ENCODE assay signal across 1 cellular context in the genomic region with DNA sequence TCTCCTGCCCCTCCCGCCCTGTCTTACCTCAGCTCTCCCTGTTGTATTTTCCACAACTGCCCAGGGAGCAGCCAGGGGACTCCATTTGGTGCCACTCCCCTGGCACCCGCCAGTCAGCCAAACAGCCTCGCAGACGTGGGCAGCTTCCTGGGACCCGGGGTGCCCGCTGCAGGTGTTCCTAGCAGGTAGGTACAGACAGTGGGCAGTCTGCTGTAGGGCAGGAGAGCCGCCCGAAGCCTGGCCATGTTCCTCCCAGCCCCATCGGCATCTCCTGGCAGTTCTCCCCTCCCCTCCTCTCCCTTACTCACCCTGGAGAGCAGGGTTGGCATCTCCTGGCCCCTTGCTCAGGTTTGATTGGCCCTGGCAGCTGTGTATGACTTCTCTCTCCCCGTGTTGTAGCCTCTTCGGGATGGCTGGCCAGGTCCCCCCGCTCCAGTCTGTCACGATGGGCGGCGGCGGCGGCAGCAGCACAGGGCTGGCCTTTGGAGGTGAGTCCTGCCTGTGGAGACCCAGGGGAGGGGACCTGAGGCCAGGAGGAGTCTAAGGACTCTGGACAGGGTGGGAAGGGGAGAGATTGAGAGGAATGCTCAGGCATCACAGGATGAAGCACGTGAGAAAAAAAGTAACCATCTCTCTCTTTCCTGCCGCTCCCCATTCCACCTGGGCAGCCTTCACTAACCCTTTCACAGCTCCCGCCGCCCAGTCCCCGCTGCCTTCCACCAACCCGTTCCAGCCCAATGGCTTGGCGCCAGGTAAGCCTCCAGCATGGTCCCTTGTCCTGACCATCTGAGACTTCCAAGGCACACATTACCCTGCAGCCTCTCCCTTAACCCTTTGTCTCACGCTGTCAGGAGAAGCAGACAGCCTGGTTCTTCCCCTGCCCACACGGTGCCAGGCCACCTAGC.
TF ChIP-seq lines count a peak whose summit lies in the region.

No MANE protein-coding gene starts in this region.

TF ChIP-seq in HepG2, 621 proteins besides CTCF, POLR2A, EP300 and RAD21 (continues in another document):
- TF ChIP-seq CREB1 (IDR thresholded peaks at IDR 0.05), result no peak
- TF ChIP-seq CREB1 (CRISPR knock-in tag; IDR thresholded peaks at IDR 0.05), result no peak
- TF ChIP-seq RAD51 (IDR thresholded peaks at IDR 0.05; ENCODE audit: borderline replicate concordance), result no peak
- TF ChIP-seq ZNF530 (CRISPR knock-in tag; IDR thresholded peaks at IDR 0.05; ENCODE audit: low read depth), result no peak
- peak; percentile 46; the same call in 1 of the 2 replicates for TF ChIP-seq SSRP1 (CRISPR knock-in tag; IDR thresholded peaks at IDR 0.05)
- TF ChIP-seq STAG1 (CRISPR knock-in tag; IDR thresholded peaks at IDR 0.05), result no peak
- no peak for TF ChIP-seq TBX2 (CRISPR knock-in tag; IDR thresholded peaks at IDR 0.05; ENCODE audit: borderline replicate concordance)
- TF ChIP-seq ZKSCAN1 (IDR thresholded peaks at IDR 0.05; ENCODE audit: low read length), result no peak
- no peak for TF ChIP-seq ZNF543 (CRISPR knock-in tag; IDR thresholded peaks at IDR 0.05)
- TF ChIP-seq, protein P1, sequence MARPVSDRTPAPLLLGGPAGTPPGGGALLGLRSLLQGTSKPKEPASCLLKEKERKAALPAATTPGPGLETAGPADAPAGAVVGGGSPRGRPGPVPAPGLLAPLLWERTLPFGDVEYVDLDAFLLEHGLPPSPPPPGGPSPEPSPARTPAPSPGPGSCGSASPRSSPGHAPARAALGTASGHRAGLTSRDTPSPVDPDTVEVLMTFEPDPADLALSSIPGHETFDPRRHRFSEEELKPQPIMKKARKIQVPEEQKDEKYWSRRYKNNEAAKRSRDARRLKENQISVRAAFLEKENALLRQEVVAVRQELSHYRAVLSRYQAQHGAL (CRISPR knock-in tag; IDR thresholded peaks at IDR 0.05; ENCODE audit: not compliant biosample characterization), result no peak
- peak; percentile 27; the same call in 1 of the 2 replicates for TF ChIP-seq POLR2AphosphoS5 (IDR thresholded peaks at IDR 0.05; ENCODE audit: low read depth, low read length)
- TF ChIP-seq AGO2 (optimal IDR thresholded peaks at IDR 0.05; ENCODE audit: low read depth, low read length), result peak; percentile 92
- TF ChIP-seq MEF2D (CRISPR knock-in tag; IDR thresholded peaks at IDR 0.05), result no peak
- no peak for TF ChIP-seq MAZ (IDR thresholded peaks at IDR 0.05; ENCODE audit: borderline replicate concordance, low read depth, low read length)
- no peak for TF ChIP-seq MAZ (CRISPR knock-in tag; IDR thresholded peaks at IDR 0.05; ENCODE audit: low read depth)
- no peak for TF ChIP-seq ZNF740 (CRISPR knock-in tag; IDR thresholded peaks at IDR 0.05)
- TF ChIP-seq ZBTB38 (CRISPR knock-in tag; IDR thresholded peaks at IDR 0.05), result peak; percentile 18; the same call in 1 of the 2 replicates
- no peak for TF ChIP-seq PHF20 (CRISPR knock-in tag; IDR thresholded peaks at IDR 0.05)
- TF ChIP-seq MED13 (CRISPR knock-in tag; IDR thresholded peaks at IDR 0.05), result no peak
- TF ChIP-seq, protein P2, sequence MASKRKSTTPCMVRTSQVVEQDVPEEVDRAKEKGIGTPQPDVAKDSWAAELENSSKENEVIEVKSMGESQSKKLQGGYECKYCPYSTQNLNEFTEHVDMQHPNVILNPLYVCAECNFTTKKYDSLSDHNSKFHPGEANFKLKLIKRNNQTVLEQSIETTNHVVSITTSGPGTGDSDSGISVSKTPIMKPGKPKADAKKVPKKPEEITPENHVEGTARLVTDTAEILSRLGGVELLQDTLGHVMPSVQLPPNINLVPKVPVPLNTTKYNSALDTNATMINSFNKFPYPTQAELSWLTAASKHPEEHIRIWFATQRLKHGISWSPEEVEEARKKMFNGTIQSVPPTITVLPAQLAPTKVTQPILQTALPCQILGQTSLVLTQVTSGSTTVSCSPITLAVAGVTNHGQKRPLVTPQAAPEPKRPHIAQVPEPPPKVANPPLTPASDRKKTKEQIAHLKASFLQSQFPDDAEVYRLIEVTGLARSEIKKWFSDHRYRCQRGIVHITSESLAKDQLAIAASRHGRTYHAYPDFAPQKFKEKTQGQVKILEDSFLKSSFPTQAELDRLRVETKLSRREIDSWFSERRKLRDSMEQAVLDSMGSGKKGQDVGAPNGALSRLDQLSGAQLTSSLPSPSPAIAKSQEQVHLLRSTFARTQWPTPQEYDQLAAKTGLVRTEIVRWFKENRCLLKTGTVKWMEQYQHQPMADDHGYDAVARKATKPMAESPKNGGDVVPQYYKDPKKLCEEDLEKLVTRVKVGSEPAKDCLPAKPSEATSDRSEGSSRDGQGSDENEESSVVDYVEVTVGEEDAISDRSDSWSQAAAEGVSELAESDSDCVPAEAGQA (IDR thresholded peaks at IDR 0.05; ENCODE audit: low read depth), result no peak
- TF ChIP-seq, protein P2 (CRISPR knock-in tag; IDR thresholded peaks at IDR 0.05; ENCODE audit: borderline replicate concordance), result no peak
- 0 out of 2 replicates have a peak, but pooled peaks have one; percentile 13 for TF ChIP-seq ZBTB33 (CRISPR knock-in tag; IDR thresholded peaks at IDR 0.05)
- no peak for TF ChIP-seq ZNF83 (CRISPR knock-in tag; IDR thresholded peaks at IDR 0.05; ENCODE audit: borderline replicate concordance)
- peak; percentile 72 for TF ChIP-seq RBFOX2 (IDR thresholded peaks at IDR 0.05; ENCODE audit: low read depth, low read length)
- no peak for TF ChIP-seq MED8 (CRISPR knock-in tag; IDR thresholded peaks at IDR 0.05; ENCODE audit: insufficient replicate concordance)
- no peak for TF ChIP-seq ZNF550 (CRISPR knock-in tag; IDR thresholded peaks at IDR 0.05; ENCODE audit: borderline replicate concordance)
- no peak for TF ChIP-seq ZNF841 (CRISPR knock-in tag; IDR thresholded peaks at IDR 0.05; ENCODE audit: borderline replicate concordance)
- TF ChIP-seq, protein P3, sequence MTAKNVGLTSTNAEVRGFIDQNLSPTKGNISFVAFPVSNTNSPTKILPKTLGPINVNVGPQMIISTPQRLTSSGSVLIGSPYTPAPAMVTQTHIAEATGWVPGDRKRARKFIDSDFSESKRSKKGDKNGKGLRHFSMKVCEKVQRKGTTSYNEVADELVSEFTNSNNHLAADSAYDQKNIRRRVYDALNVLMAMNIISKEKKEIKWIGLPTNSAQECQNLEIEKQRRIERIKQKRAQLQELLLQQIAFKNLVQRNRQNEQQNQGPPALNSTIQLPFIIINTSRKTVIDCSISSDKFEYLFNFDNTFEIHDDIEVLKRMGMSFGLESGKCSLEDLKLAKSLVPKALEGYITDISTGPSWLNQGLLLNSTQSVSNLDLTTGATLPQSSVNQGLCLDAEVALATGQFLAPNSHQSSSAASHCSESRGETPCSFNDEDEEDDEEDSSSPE (CRISPR knock-in tag; IDR thresholded peaks at IDR 0.05), result no peak
- TF ChIP-seq MEIS1 (CRISPR knock-in tag; IDR thresholded peaks at IDR 0.05; ENCODE audit: borderline replicate concordance), result no peak
- no peak for TF ChIP-seq HMGXB4 (CRISPR knock-in tag; IDR thresholded peaks at IDR 0.05; ENCODE audit: borderline replicate concordance in 1 of 2, low read depth in 1 of 2)
- no peak for TF ChIP-seq ZBTB46 (CRISPR knock-in tag; IDR thresholded peaks at IDR 0.05; ENCODE audit: borderline replicate concordance)
- TF ChIP-seq THAP9 (CRISPR knock-in tag; IDR thresholded peaks at IDR 0.05; ENCODE audit: borderline replicate concordance), result 0 out of 2 replicates have a peak, but pooled peaks have one; percentile 6
- TF ChIP-seq MAFG (CRISPR knock-in tag; IDR thresholded peaks at IDR 0.05), result no peak
- TF ChIP-seq KDM5B (CRISPR knock-in tag; IDR thresholded peaks at IDR 0.05; ENCODE audit: borderline replicate concordance), result 0 out of 2 replicates have a peak, but pooled peaks have one; percentile 42
- TF ChIP-seq FIP1L1 (IDR thresholded peaks at IDR 0.05; ENCODE audit: borderline replicate concordance, insufficient read depth, low read depth, low read length), result no peak
- 0 out of 2 replicates have a peak, but pooled peaks have one; percentile 28 for TF ChIP-seq ZNF333 (CRISPR knock-in tag; IDR thresholded peaks at IDR 0.05; ENCODE audit: borderline replicate concordance)
- no peak for TF ChIP-seq POGZ (CRISPR knock-in tag; IDR thresholded peaks at IDR 0.05)
- no peak for TF ChIP-seq ZNF30 (CRISPR knock-in tag; IDR thresholded peaks at IDR 0.05)
- no peak for TF ChIP-seq ZSCAN5A (CRISPR knock-in tag; IDR thresholded peaks at IDR 0.05; ENCODE audit: borderline replicate concordance)
